In genomic region chr1:95012389-95012788, GRCh38 we compare ENCODE assay signal across 21 cellular contexts.
DNase-seq lines count a peak whose midpoint lies in the region; ATAC-seq, FAIRE-seq and TF ChIP-seq lines count a peak whose summit lies in the region.
"Had no signal": no experiment of that assay in that cellular context is flagged by ENCODE, and none has a peak within 500 bp of the region (broad histone marks: within the 10 kb centered on the region; RNA-seq: fewer than 3 reads in every experiment).

No MANE protein-coding gene starts in this region.

- H3K36me3 ChIP-seq in HEK293 (ENCODE audit: control insufficient read depth in 2 of 2, insufficient read depth in 1 of 2, low read length in 2 of 2) = no peaks in the 10 kb centered on the region
- no peaks in the 10 kb centered on the region for H3K36me3 ChIP-seq in astrocyte (ENCODE audit: insufficient read depth, low read length)
- H3K36me3 ChIP-seq: cardiac muscle cell, WERI-Rb-1 had no signal

- H3K27ac ChIP-seq in HEK293 (ENCODE audit: extremely low read depth, low read depth, low read length) (no peak overlapping the region), astrocyte (ENCODE audit: low read depth, low read length) (peak overlapping the region; percentile 45)
- H3K27ac ChIP-seq: A549, cardiac muscle cell, WERI-Rb-1 had no signal

- peaks cover 4% of the 10 kb centered on the region for H3K36me3 Mint-ChIP-seq in astrocyte (ENCODE audit: low read depth, unreplicated experiment)
- H3K36me3 Mint-ChIP-seq in T-cell = peaks cover 30% of the 10 kb centered on the region
- H3K36me3 Mint-ChIP-seq: activated naive CD4-positive, alpha-beta T cell treated with anti-CD3 and anti-CD28 coated beads, Interleukin-2, amount 50 U/mL, for 72 hours; natural killer cell treated with Interleukin-12 subunit alpha and Interleukin-12 subunit beta and Interleukin-15 and Interleukin-18, amount 100 ng/mL, for 72 hours had no signal

- H3K4me2 ChIP-seq in astrocyte (ENCODE audit: low read length) = peak overlapping the region; percentile 0
- H3K4me2 ChIP-seq: A549 had no signal

- no peaks in the 10 kb centered on the region for H3K9me3 ChIP-seq in HEK293 (ENCODE audit: control insufficient read depth, insufficient read depth, low read depth, low read length)
- H3K9me3 ChIP-seq in astrocyte (ENCODE audit: insufficient read depth, low read depth, low read length) = no peaks in the 10 kb centered on the region
- H3K9me3 ChIP-seq: A549 had no signal

- H3K9me3 Mint-ChIP-seq in astrocyte (ENCODE audit: unreplicated experiment) = no peaks in the 10 kb centered on the region
- H3K9me3 Mint-ChIP-seq in T-cell = no peaks in the 10 kb centered on the region
- H3K9me3 Mint-ChIP-seq: activated CD4-positive, alpha-beta memory T cell treated with anti-CD3 and anti-CD28 coated beads, Interleukin-2, amount 10 ng/mL, durations not matched to agents 7 days and 5 days; activated naive CD4-positive, alpha-beta T cell treated with anti-CD3 and anti-CD28 coated beads, Interleukin-2, amount 50 U/mL, for 72 hours; activated T-cell treated with anti-CD3 and anti-CD28 coated beads, Interleukin-2, amount 50 U/mL, for 4 hours; natural killer cell treated with Interleukin-12 subunit alpha and Interleukin-12 subunit beta and Interleukin-15 and Interleukin-18, amount 100 ng/mL, for 72 hours had no signal

- H3K4me1 ChIP-seq in HEK293 (ENCODE audit: control insufficient read depth, insufficient read depth, low read length) (peaks cover 9% of the 10 kb centered on the region; the same call in 1 of the 2 replicates), astrocyte (ENCODE audit: insufficient read depth, low read length) (no peaks in the 10 kb centered on the region)

- H3K9ac ChIP-seq in astrocyte (ENCODE audit: low read length) = no peak overlapping the region

- H2AFZ ChIP-seq in astrocyte (ENCODE audit: low read depth, low read length) = no peak overlapping the region

- H3K4me1 Mint-ChIP-seq in astrocyte (ENCODE audit: low read depth, unreplicated experiment) (peaks cover 16% of the 10 kb centered on the region), T-cell (no peaks in the 10 kb centered on the region)
- H3K4me1 Mint-ChIP-seq: activated CD4-positive, alpha-beta memory T cell treated with anti-CD3 and anti-CD28 coated beads, Interleukin-2, amount 10 ng/mL, durations not matched to agents 7 days and 5 days had no signal

- POLR2A ChIA-PET in HEK293 (lab: Yijun Ruan, JAX) (interaction anchor here (1.0 kb wide), 1 partner anchor 9 kb away, joined by 4 read pairs; no protein-coding TSS in a partner anchor), T-cell (lab: Charles Lee) (no interaction called here)

- H3K27ac Mint-ChIP-seq in astrocyte (ENCODE audit: unreplicated experiment) (no peak overlapping the region), T-cell (no peak overlapping the region)
- H3K27ac Mint-ChIP-seq: activated CD4-positive, alpha-beta memory T cell treated with anti-CD3 and anti-CD28 coated beads, Interleukin-2, amount 10 ng/mL, durations not matched to agents 7 days and 5 days; activated naive CD4-positive, alpha-beta T cell treated with anti-CD3 and anti-CD28 coated beads, Interleukin-2, amount 50 U/mL, for 72 hours; natural killer cell treated with Interleukin-12 subunit alpha and Interleukin-12 subunit beta and Interleukin-15 and Interleukin-18, amount 100 ng/mL, for 72 hours had no signal

- no peaks in the 10 kb centered on the region for H4K20me1 ChIP-seq in astrocyte (ENCODE audit: insufficient read depth, low read length)

- no peak for FAIRE-seq in astrocyte (lab: Jason Lieb, UNC)
- FAIRE-seq: A549, urothelium cell line had no signal

- DNase-seq in AG08395 (ENCODE audit: low spot score) (peak; percentile 85), astrocyte (ENCODE audit: low read depth) (peak; percentile 99), foreskin fibroblast (peak; percentile 94 to 96), T-cell (no peak), NCI-H345 treated with DMSO at 0.1 percent for 48 hours (lab: John Stamatoyannopoulos, UW; ENCODE audit: unreplicated experiment) (no peak)
- DNase-seq: activated CD4-positive, alpha-beta memory T cell treated with anti-CD3 and anti-CD28 coated beads, Interleukin-2, amount 10 ng/mL, durations not matched to agents 7 days and 5 days; activated T-cell treated with anti-CD3 and anti-CD28 coated beads, Interleukin-2, amount 50 U/mL, for 4 hours; effector CD4-positive, alpha-beta T cell; NCI-H1092; RPMI8226; stimulated activated naive CD8-positive, alpha-beta T cell treated with anti-CD3 and anti-CD28 coated beads, Interleukin-15, Interleukin-2, amounts not matched to agents 100 U/mL and 50 U/mL, for 24 hours; WERI-Rb-1 had no signal

- H3K27me3 ChIP-seq in astrocyte (ENCODE audit: insufficient read depth, low read length) = no peaks in the 10 kb centered on the region
- H3K27me3 ChIP-seq: cardiac muscle cell had no signal

- H3K79me2 ChIP-seq in astrocyte (ENCODE audit: insufficient read depth, low read length) = no peaks in the 10 kb centered on the region

- H3K27me3 Mint-ChIP-seq in astrocyte (ENCODE audit: low read depth, unreplicated experiment) (no peaks in the 10 kb centered on the region), T-cell (no peaks in the 10 kb centered on the region)
- H3K27me3 Mint-ChIP-seq: activated CD4-positive, alpha-beta memory T cell treated with anti-CD3 and anti-CD28 coated beads, Interleukin-2, amount 10 ng/mL, durations not matched to agents 7 days and 5 days; natural killer cell treated with Interleukin-12 subunit alpha and Interleukin-12 subunit beta and Interleukin-15 and Interleukin-18, amount 100 ng/mL, for 72 hours had no signal

- ATAC-seq in GM21526 (IDR thresholded peaks at IDR 0.05; ENCODE audit: low FRiP score, unreplicated experiment) (no peak), T-cell (replicated peaks in 1 of 4) (no peak), GM21423 (IDR thresholded peaks at IDR 0.05; ENCODE audit: unreplicated experiment) (no peak)
- ATAC-seq: A549; activated naive CD4-positive, alpha-beta T cell treated with anti-CD3 and anti-CD28 coated beads, Interleukin-2, amount 50 U/mL, for 72 hours; activated T-cell treated with anti-CD3 and anti-CD28 coated beads, Interleukin-2, amount 50 U/mL, for 4 hours; natural killer cell treated with Interleukin-12 subunit alpha and Interleukin-12 subunit beta and Interleukin-15 and Interleukin-18, amount 100 ng/mL, for 72 hours; stimulated activated naive CD8-positive, alpha-beta T cell treated with anti-CD3 and anti-CD28 coated beads, Interleukin-15, Interleukin-2, amounts not matched to agents 100 U/mL and 50 U/mL, for 24 hours had no signal

- H3K4me3 ChIP-seq in HEK293 (ENCODE audit: low read depth, low read length) = no peak overlapping the region
- no peak overlapping the region for H3K4me3 ChIP-seq in astrocyte (ENCODE audit: insufficient read depth, low read depth, low read length)
- H3K4me3 ChIP-seq in foreskin fibroblast (ENCODE audit: low read depth in 1 of 2, low read length in 2 of 2) = no peak overlapping the region
- H3K4me3 ChIP-seq: A549, cardiac muscle cell, lung had no signal

- H3K4me3 Mint-ChIP-seq in astrocyte (ENCODE audit: unreplicated experiment) (no peak overlapping the region), T-cell (no peak overlapping the region)
- H3K4me3 Mint-ChIP-seq: activated CD4-positive, alpha-beta memory T cell treated with anti-CD3 and anti-CD28 coated beads, Interleukin-2, amount 10 ng/mL, durations not matched to agents 7 days and 5 days; activated T-cell treated with anti-CD3 and anti-CD28 coated beads, Interleukin-2, amount 50 U/mL, for 4 hours; natural killer cell treated with Interleukin-12 subunit alpha and Interleukin-12 subunit beta and Interleukin-15 and Interleukin-18, amount 100 ng/mL, for 72 hours had no signal

- CTCF ChIA-PET in HEK293 (lab: Yijun Ruan, JAX) = interaction anchor here (0.8 to 1.9 kb wide), 2 partner anchors 8 to 29 kb away, joined by 4 to 5 read pairs; no protein-coding TSS in a partner anchor
- CTCF ChIA-PET in T-cell (lab: Charles Lee) = no interaction called here

- TF ChIP-seq CTCF in HEK293 (tag by site-specific recombination; IDR thresholded peaks at IDR 0.05) (no peak), astrocyte (IDR thresholded peaks at IDR 0.05; ENCODE audit: insufficient read depth, low read depth, low read length) (no peak), foreskin fibroblast (IDR thresholded peaks at IDR 0.05; ENCODE audit: low read depth, low read length) (no peak)

TF ChIP-seq in HEK293, 187 proteins besides CTCF, POLR2A, EP300 and RAD21:
- TF ChIP-seq ZBTB11 (tag by site-specific recombination; conservative IDR thresholded peaks at IDR 0.05; ENCODE audit: low read depth) = no peak
- TF ChIP-seq ZNF677 (tag by site-specific recombination; IDR thresholded peaks at IDR 0.05) = peak; percentile 69; the same call in 1 of the 2 replicates
- TF ChIP-seq ZNF514 (tag by site-specific recombination; IDR thresholded peaks at IDR 0.05) = no peak
TF ChIP-seq in HEK293: peak in this region for 1.

Comparison
In these comparisons a context has a peak if more than half of its experiments do, and no peak if none do; other contexts are left out.
1. DNase-seq: peak in AG08395 (single experiment), astrocyte (single experiment) and foreskin fibroblast (2 of 2); none in T-cell (0 of 34) and NCI-H345 treated with DMSO at 0.1 percent for 48 hours (single experiment).